Comparison of ENCODE assay signal across 19 cellular contexts in genomic region chr6:22099923-22100322, GRCh38.
DNase-seq lines count a peak whose midpoint lies in the region; ATAC-seq and TF ChIP-seq lines count a peak whose summit lies in the region.
"Had no signal": no experiment of that assay in that cellular context is flagged by ENCODE, and none has a peak within 500 bp of the region (broad histone marks: within the 10 kb centered on the region; RNA-seq: fewer than 3 reads in every experiment).

No MANE protein-coding gene starts in this region.

- DNase-seq in SK-N-SH (no peak), NCI-H69 (lab: John Stamatoyannopoulos, UW) (peak; percentile 58), osteoblast (ENCODE audit: insufficient read length, low spot score, missing footprints) (no peak), hepatic stellate cell (ENCODE audit: low spot score) (no peak), HuH-7.5 (ENCODE audit: low spot score) (no peak)
- DNase-seq: Calu3, DMS79, EL, GF-D8, GOT3, HFFc6, NCI-H226, NCI-H510A treated with DMSO at 0.1 percent for 48 hours, NCI-H774 had no signal

- no peaks in the 10 kb centered on the region for H3K9me2 ChIP-seq in SK-N-SH

- no peaks in the 10 kb centered on the region for H3K27me3 Mint-ChIP-seq in brain

- POLR2A ChIA-PET in SK-N-SH (lab: Yijun Ruan, JAX) = no interaction called here

- H3K9me3 Mint-ChIP-seq in brain = peaks cover 0 to 8% (median 2%) of the 10 kb centered on the region in 5 experiments
- H3K9me3 Mint-ChIP-seq: HFFc6 had no signal

- H3K4me1 Mint-ChIP-seq in brain = peaks cover 42% of the 10 kb centered on the region

- no peak overlapping the region for H3K27ac ChIP-seq in SK-N-SH (ENCODE audit: low read depth in 2 of 2, low read length in 1 of 2)
- no peak overlapping the region for H3K27ac ChIP-seq in osteoblast (ENCODE audit: low read depth, low read length)

- H3K36me3 ChIP-seq in SK-N-SH (replicated peaks in 1 of 2; ENCODE audit: control insufficient read depth in 1 of 2, insufficient read depth in 2 of 2, low read length in 1 of 2) = peaks cover 0 to 5% of the 10 kb centered on the region in 2 experiments
- H3K36me3 ChIP-seq in osteoblast (ENCODE audit: insufficient read depth, low read length) = no peaks in the 10 kb centered on the region
- H3K36me3 ChIP-seq: HAP-1, MG63 had no signal

- no peak overlapping the region for H3K9ac ChIP-seq in SK-N-SH

- TF ChIP-seq CTCF in SK-N-SH (IDR thresholded peaks at IDR 0.05) (no peak), brain (conservative IDR thresholded peaks at IDR 0.05) (no peak), osteoblast (IDR thresholded peaks at IDR 0.05; ENCODE audit: extremely low read depth, low read depth, low read length) (no peak)

- no peaks in the 10 kb centered on the region for H4K20me1 ChIP-seq in SK-N-SH (ENCODE audit: insufficient read depth)
- no peaks in the 10 kb centered on the region for H4K20me1 ChIP-seq in osteoblast (ENCODE audit: insufficient read depth, low read length)

- H3K4me2 ChIP-seq in SK-N-SH (no peak overlapping the region), osteoblast (ENCODE audit: insufficient read depth, low read length) (no peak overlapping the region)

- TF ChIP-seq EP300 in SK-N-SH (IDR thresholded peaks at IDR 0.05; ENCODE audit: borderline replicate concordance in 1 of 2, low read depth in 1 of 2, low read length in 1 of 2) = no peak

- H3K36me3 Mint-ChIP-seq in brain = peaks cover 38% of the 10 kb centered on the region

- peak overlapping the region in 1 of 5 experiments; percentile 28 for H3K4me3 Mint-ChIP-seq in brain
- H3K4me3 Mint-ChIP-seq: HFFc6 had no signal

- H3K9me3 ChIP-seq in SK-N-SH = no peaks in the 10 kb centered on the region
- H3K9me3 ChIP-seq in osteoblast (ENCODE audit: low read depth, low read length) = no peaks in the 10 kb centered on the region
- H3K9me3 ChIP-seq: HAP-1, MG63 had no signal

- H3K79me2 ChIP-seq in SK-N-SH (ENCODE audit: insufficient read depth) (no peaks in the 10 kb centered on the region), osteoblast (ENCODE audit: insufficient read depth, low read length) (no peaks in the 10 kb centered on the region)

- WGBS in SK-N-SH (ENCODE audit: low lambda C conversion rate) = 72% methylated on average over 5 of the region's 5 CpGs

- no peak overlapping the region for H2AFZ ChIP-seq in SK-N-SH (ENCODE audit: low read depth)
- H2AFZ ChIP-seq in osteoblast (ENCODE audit: low read length) = peak overlapping the region; percentile 26

- ATAC-seq in SK-N-SH treated with all-trans-retinoic acid at 6 μM for 48 hours (peak; percentile 68), HG03520 (IDR thresholded peaks at IDR 0.05; ENCODE audit: unreplicated experiment) (no peak)

- H3K4me3 ChIP-seq in SK-N-SH (ENCODE audit: low read depth in 2 of 2, low read length in 1 of 2) (no peak overlapping the region), osteoblast (ENCODE audit: insufficient read depth, low read length) (no peak overlapping the region)
- H3K4me3 ChIP-seq: HAP-1, MG63 had no signal

- no peak for TF ChIP-seq RAD21 in SK-N-SH (IDR thresholded peaks at IDR 0.05; ENCODE audit: low read length)

- no peaks in the 10 kb centered on the region for H3F3A ChIP-seq in SK-N-SH (replicated peaks; ENCODE audit: insufficient read depth)

- peaks cover 5 to 8% of the 10 kb centered on the region in 2 experiments; a peak in 3 of 4 replicates for H3K4me1 ChIP-seq in SK-N-SH (ENCODE audit: control insufficient read depth in 1 of 2, insufficient read depth in 2 of 2, low read depth in 1 of 2, low read length in 1 of 2)
- no peaks in the 10 kb centered on the region for H3K4me1 ChIP-seq in osteoblast (ENCODE audit: insufficient read depth, low read length)
- H3K4me1 ChIP-seq: HAP-1 had no signal

- CTCF ChIA-PET in SK-N-SH (lab: Yijun Ruan, JAX) = no interaction called here

- H3K27me3 ChIP-seq in SK-N-SH (ENCODE audit: insufficient read depth) (no peaks in the 10 kb centered on the region), osteoblast (ENCODE audit: insufficient read depth, low read length) (no peaks in the 10 kb centered on the region)
- H3K27me3 ChIP-seq: MG63 had no signal

- peak overlapping the region in 4 of 5 experiments; percentile 12 to 93 (median 58) for H3K27ac Mint-ChIP-seq in brain
- H3K27ac Mint-ChIP-seq: HFFc6 had no signal

TF ChIP-seq in SK-N-SH treated with all-trans-retinoic acid at 6 μM for 48 hours, 23 proteins besides CTCF, POLR2A, EP300 and RAD21 (continues in another document):
- TF ChIP-seq ARNTL (CRISPR knock-in tag; IDR thresholded peaks at IDR 0.05; ENCODE audit: borderline replicate concordance, low read depth) (no peak), TOX (CRISPR knock-in tag; IDR thresholded peaks at IDR 0.05; ENCODE audit: borderline replicate concordance) (no peak)
- TF ChIP-seq, protein P1, sequence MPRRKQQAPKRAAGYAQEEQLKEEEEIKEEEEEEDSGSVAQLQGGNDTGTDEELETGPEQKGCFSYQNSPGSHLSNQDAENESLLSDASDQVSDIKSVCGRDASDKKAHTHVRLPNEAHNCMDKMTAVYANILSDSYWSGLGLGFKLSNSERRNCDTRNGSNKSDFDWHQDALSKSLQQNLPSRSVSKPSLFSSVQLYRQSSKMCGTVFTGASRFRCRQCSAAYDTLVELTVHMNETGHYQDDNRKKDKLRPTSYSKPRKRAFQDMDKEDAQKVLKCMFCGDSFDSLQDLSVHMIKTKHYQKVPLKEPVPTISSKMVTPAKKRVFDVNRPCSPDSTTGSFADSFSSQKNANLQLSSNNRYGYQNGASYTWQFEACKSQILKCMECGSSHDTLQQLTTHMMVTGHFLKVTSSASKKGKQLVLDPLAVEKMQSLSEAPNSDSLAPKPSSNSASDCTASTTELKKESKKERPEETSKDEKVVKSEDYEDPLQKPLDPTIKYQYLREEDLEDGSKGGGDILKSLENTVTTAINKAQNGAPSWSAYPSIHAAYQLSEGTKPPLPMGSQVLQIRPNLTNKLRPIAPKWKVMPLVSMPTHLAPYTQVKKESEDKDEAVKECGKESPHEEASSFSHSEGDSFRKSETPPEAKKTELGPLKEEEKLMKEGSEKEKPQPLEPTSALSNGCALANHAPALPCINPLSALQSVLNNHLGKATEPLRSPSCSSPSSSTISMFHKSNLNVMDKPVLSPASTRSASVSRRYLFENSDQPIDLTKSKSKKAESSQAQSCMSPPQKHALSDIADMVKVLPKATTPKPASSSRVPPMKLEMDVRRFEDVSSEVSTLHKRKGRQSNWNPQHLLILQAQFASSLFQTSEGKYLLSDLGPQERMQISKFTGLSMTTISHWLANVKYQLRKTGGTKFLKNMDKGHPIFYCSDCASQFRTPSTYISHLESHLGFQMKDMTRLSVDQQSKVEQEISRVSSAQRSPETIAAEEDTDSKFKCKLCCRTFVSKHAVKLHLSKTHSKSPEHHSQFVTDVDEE (CRISPR knock-in tag; IDR thresholded peaks at IDR 0.05) = no peak

TF ChIP-seq in SK-N-SH, 30 proteins besides CTCF, POLR2A, EP300 and RAD21:
- TF ChIP-seq FOSL2 (IDR thresholded peaks at IDR 0.05; ENCODE audit: borderline replicate concordance, low read depth) (no peak), GABPA (IDR thresholded peaks at IDR 0.05; ENCODE audit: low read depth) (no peak), ELF1 (IDR thresholded peaks at IDR 0.05) (no peak), GATA2 (CRISPR knock-in tag; IDR thresholded peaks at IDR 0.05) (no peak), RFX5 (IDR thresholded peaks at IDR 0.05; ENCODE audit: low read length) (no peak), FOXJ3 (CRISPR knock-in tag; IDR thresholded peaks at IDR 0.05) (no peak), RCOR1 (IDR thresholded peaks at IDR 0.05; ENCODE audit: low read length) (no peak), RXRA (IDR thresholded peaks at IDR 0.05; ENCODE audit: borderline replicate concordance, low read depth) (no peak), YY1 (IDR thresholded peaks at IDR 0.05; ENCODE audit: low read depth) (no peak), TCF12 (IDR thresholded peaks at IDR 0.05) (no peak), SMC3 (IDR thresholded peaks at IDR 0.05; ENCODE audit: low read depth, low read length) (no peak), POLR2AphosphoS5 (IDR thresholded peaks at IDR 0.05; ENCODE audit: low read depth, low read length) (no peak), IRF3 (IDR thresholded peaks at IDR 0.05; ENCODE audit: low read depth, low read length) (no peak)
TF ChIP-seq in SK-N-SH: peak in this region for 0.
